In genomic region chr5:39186289-39186688, GRCh38 we compare ENCODE assay signal across 1 cellular context.
TF ChIP-seq lines count a peak whose summit lies in the region.

No MANE protein-coding gene starts in this region.

TF ChIP-seq in HepG2, 621 proteins besides CTCF, POLR2A, EP300 and RAD21 (continued from another document):
- TF ChIP-seq, protein P1, sequence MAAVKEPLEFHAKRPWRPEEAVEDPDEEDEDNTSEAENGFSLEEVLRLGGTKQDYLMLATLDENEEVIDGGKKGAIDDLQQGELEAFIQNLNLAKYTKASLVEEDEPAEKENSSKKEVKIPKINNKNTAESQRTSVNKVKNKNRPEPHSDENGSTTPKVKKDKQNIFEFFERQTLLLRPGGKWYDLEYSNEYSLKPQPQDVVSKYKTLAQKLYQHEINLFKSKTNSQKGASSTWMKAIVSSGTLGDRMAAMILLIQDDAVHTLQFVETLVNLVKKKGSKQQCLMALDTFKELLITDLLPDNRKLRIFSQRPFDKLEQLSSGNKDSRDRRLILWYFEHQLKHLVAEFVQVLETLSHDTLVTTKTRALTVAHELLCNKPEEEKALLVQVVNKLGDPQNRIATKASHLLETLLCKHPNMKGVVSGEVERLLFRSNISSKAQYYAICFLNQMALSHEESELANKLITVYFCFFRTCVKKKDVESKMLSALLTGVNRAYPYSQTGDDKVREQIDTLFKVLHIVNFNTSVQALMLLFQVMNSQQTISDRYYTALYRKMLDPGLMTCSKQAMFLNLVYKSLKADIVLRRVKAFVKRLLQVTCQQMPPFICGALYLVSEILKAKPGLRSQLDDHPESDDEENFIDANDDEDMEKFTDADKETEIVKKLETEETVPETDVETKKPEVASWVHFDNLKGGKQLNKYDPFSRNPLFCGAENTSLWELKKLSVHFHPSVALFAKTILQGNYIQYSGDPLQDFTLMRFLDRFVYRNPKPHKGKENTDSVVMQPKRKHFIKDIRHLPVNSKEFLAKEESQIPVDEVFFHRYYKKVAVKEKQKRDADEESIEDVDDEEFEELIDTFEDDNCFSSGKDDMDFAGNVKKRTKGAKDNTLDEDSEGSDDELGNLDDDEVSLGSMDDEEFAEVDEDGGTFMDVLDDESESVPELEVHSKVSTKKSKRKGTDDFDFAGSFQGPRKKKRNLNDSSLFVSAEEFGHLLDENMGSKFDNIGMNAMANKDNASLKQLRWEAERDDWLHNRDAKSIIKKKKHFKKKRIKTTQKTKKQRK (IDR thresholded peaks at IDR 0.05; ENCODE audit: low read length), result no peak
- TF ChIP-seq FLYWCH1 (CRISPR knock-in tag; IDR thresholded peaks at IDR 0.05), result no peak
- no peak for TF ChIP-seq FOXC1 (CRISPR knock-in tag; IDR thresholded peaks at IDR 0.05; ENCODE audit: borderline replicate concordance)
- no peak for TF ChIP-seq ZNF772 (CRISPR knock-in tag; IDR thresholded peaks at IDR 0.05)
- no peak for TF ChIP-seq SNRNP70 (IDR thresholded peaks at IDR 0.05; ENCODE audit: low read depth, low read length)
- no peak for TF ChIP-seq SALL2 (CRISPR knock-in tag; IDR thresholded peaks at IDR 0.05)
- no peak for TF ChIP-seq HNF4G (IDR thresholded peaks at IDR 0.05; ENCODE audit: borderline replicate concordance, low read depth, low read length)
- no peak for TF ChIP-seq HNF4G (CRISPR knock-in tag; IDR thresholded peaks at IDR 0.05; ENCODE audit: borderline replicate concordance, low read depth)
